In the genomic region with DNA sequence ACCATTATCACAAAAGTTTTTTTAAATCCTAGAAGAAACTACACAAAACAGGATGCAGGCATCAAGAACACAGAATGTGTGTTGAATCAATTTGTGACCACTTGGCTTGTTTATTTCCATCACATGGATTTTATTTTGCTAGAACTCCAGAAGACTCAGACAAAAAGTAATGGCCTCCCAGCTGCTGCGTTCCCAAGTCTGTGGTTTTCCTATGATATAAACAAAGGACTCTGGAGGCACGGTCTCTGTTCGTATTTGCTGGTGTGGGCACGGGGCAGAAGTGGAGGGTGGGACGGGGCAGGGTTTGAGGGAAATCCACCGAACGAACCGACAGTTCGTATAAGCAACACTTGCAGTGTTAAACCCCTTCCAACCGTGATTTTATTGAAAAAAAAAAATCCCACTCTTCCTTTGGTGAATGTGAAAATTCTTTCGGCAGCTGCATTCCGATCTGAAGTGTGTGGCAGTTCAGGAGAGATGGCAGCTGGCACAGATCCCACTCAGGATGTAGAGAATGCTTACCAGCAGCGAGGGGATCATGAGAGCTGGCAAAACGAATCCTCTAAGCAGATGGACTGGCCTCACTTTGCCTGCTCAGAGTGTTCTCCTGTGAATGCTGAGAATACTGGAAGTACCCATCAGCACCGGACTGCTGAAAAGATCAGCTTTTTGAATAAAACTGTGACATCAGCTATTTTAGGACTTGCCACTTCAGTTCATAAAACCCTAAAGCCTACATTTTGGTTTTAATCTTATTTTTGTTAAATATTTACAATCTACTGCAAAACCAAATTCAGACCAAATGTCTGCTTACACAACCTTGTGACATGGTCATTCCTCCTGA, we compare ENCODE assay signal across 12 cellular contexts.
DNase-seq lines count a peak whose midpoint lies in the region; ATAC-seq and TF ChIP-seq lines count a peak whose summit lies in the region.
"Had no signal": no experiment of that assay in that cellular context is flagged by ENCODE, and none has a peak within 500 bp of the region (broad histone marks: within the 10 kb centered on the region; RNA-seq: fewer than 3 reads in every experiment).

No MANE protein-coding gene starts in this region.

- H4K20me1 ChIP-seq in BLaER1 treated with 17β-estradiol and CSF1 and Interleukin-3, amounts not matched to agents 10 nM and 100 nM: no peaks in the 10 kb centered on the region
- no peaks in the 10 kb centered on the region for H4K20me1 ChIP-seq in osteoblast (ENCODE audit: insufficient read depth, low read length)

- peaks cover 0 to 34% (median 3%) of the 10 kb centered on the region in 11 experiments; a peak in 6 of 22 replicates for H3K9me3 ChIP-seq in BLaER1 treated with 17β-estradiol and CSF1 and Interleukin-3, amounts not matched to agents 10 nM and 100 nM (replicated peaks in 1 of 11)
- no peaks in the 10 kb centered on the region for H3K9me3 ChIP-seq in osteoblast (ENCODE audit: low read depth, low read length)

- H3K36me3 Mint-ChIP-seq in glutamatergic neuron (ENCODE audit: unreplicated experiment): peaks cover 13% of the 10 kb centered on the region

- no peak overlapping the region for H2AFZ ChIP-seq in osteoblast (ENCODE audit: low read length)

- no peaks in the 10 kb centered on the region for H3K4me1 Mint-ChIP-seq in glutamatergic neuron (ENCODE audit: low read depth, unreplicated experiment)

- no peak overlapping the region for H3K27ac Mint-ChIP-seq in glutamatergic neuron (ENCODE audit: unreplicated experiment)
- H3K27ac Mint-ChIP-seq: effector memory CD8-positive, alpha-beta T cell had no signal

- no peak for ATAC-seq in GM19467 (IDR thresholded peaks at IDR 0.05; ENCODE audit: unreplicated experiment)
- ATAC-seq: effector memory CD8-positive, alpha-beta T cell; Right ventricle myocardium inferior had no signal

- H3K36me3 ChIP-seq in BLaER1 treated with 17β-estradiol and CSF1 and Interleukin-3, amounts not matched to agents 10 nM and 100 nM: peaks cover 59 to 98% (median 75%) of the 10 kb centered on the region in 11 experiments
- H3K36me3 ChIP-seq in osteoblast (ENCODE audit: insufficient read depth, low read length): peaks cover 14% of the 10 kb centered on the region

- DNase-seq in NCI-H2107 (lab: John Stamatoyannopoulos, UW) (peak; percentile 14), dermis blood vessel endothelial cell (peak; percentile 86), osteoblast (ENCODE audit: insufficient read length, low spot score, missing footprints) (peak; percentile 77), NCI-H1048 (lab: John Stamatoyannopoulos, UW) (no peak), NCI-H510A treated with DMSO at 0.1 percent for 48 hours (lab: John Stamatoyannopoulos, UW) (no peak), glutamatergic neuron (no peak)
- DNase-seq: activated gamma-delta T cell; effector memory CD8-positive, alpha-beta T cell; occipital lobe had no signal

- H3K4me3 Mint-ChIP-seq in glutamatergic neuron (ENCODE audit: unreplicated experiment): no peak overlapping the region
- H3K4me3 Mint-ChIP-seq: effector memory CD8-positive, alpha-beta T cell had no signal

- peaks cover 0 to 54% (median 25%) of the 10 kb centered on the region in 10 experiments; a peak in 11 of 20 replicates for H3K4me1 ChIP-seq in BLaER1 treated with 17β-estradiol and CSF1 and Interleukin-3, amounts not matched to agents 10 nM and 100 nM
- peaks cover 33% of the 10 kb centered on the region for H3K4me1 ChIP-seq in osteoblast (ENCODE audit: insufficient read depth, low read length)

- no peaks in the 10 kb centered on the region for H3K27me3 ChIP-seq in BLaER1 treated with 17β-estradiol and CSF1 and Interleukin-3, amounts not matched to agents 10 nM and 100 nM
- no peaks in the 10 kb centered on the region for H3K27me3 ChIP-seq in osteoblast (ENCODE audit: insufficient read depth, low read length)

- TF ChIP-seq CTCF in osteoblast (IDR thresholded peaks at IDR 0.05; ENCODE audit: extremely low read depth, low read depth, low read length) (no peak), glutamatergic neuron (IDR thresholded peaks at IDR 0.05; ENCODE audit: partially characterized antibody, unreplicated experiment) (no peak)

- no peaks in the 10 kb centered on the region for H3K79me2 ChIP-seq in osteoblast (ENCODE audit: insufficient read depth, low read length)

- H3K27me3 Mint-ChIP-seq in glutamatergic neuron (ENCODE audit: unreplicated experiment): no peaks in the 10 kb centered on the region
- H3K27me3 Mint-ChIP-seq: effector memory CD8-positive, alpha-beta T cell had no signal

- H3K4me3 ChIP-seq in BLaER1 treated with 17β-estradiol and CSF1 and Interleukin-3, amounts not matched to agents 10 nM and 100 nM: no peak overlapping the region
- peak overlapping the region; percentile 33 for H3K4me3 ChIP-seq in osteoblast (ENCODE audit: insufficient read depth, low read length)

- peak overlapping the region in 6 of 11 experiments; percentile 3 to 56 (median 33); a peak in 8 of 22 replicates for H3K4me2 ChIP-seq in BLaER1 treated with 17β-estradiol and CSF1 and Interleukin-3, amounts not matched to agents 10 nM and 100 nM
- peak overlapping the region; percentile 67 for H3K4me2 ChIP-seq in osteoblast (ENCODE audit: insufficient read depth, low read length)

- H3K9ac ChIP-seq in BLaER1 treated with 17β-estradiol and CSF1 and Interleukin-3, amounts not matched to agents 10 nM and 100 nM: no peak overlapping the region

- peak overlapping the region in 3 of 11 experiments; percentile 3 to 45 (median 25); a peak in 5 of 22 replicates for H3K27ac ChIP-seq in BLaER1 treated with 17β-estradiol and CSF1 and Interleukin-3, amounts not matched to agents 10 nM and 100 nM
- H3K27ac ChIP-seq in osteoblast (ENCODE audit: low read depth, low read length): peak overlapping the region; percentile 79

- H3K9me3 Mint-ChIP-seq in glutamatergic neuron (ENCODE audit: unreplicated experiment): no peaks in the 10 kb centered on the region
- H3K9me3 Mint-ChIP-seq: effector memory CD8-positive, alpha-beta T cell had no signal

Comparison
In these comparisons a context has a peak if more than half of its experiments do, and no peak if none do; other contexts are left out.
1. DNase-seq: peak in NCI-H2107 (single experiment), dermis blood vessel endothelial cell (single experiment) and osteoblast (single experiment); none in NCI-H1048 (single experiment), NCI-H510A treated with DMSO at 0.1 percent for 48 hours (single experiment) and glutamatergic neuron (single experiment).